In genomic region chr2:172512810-172513523, GRCh38 we compare ENCODE assay signal across 18 cellular contexts. TPM values are rescaled to one million over a fixed set of nuclear protein-coding genes. Genes with fewer than 3 reads are reported as not detected.
A peak's percentile ranks its signal among the peaks of the same experiment; 100 is the strongest.
DNase-seq lines count a peak whose midpoint lies in the region; ATAC-seq, FAIRE-seq and TF ChIP-seq lines count a peak whose summit lies in the region.
"Had no signal": no experiment of that assay in that cellular context is flagged by ENCODE, and none has a peak within 500 bp of the region (broad histone marks: within the 10 kb centered on the region; RNA-seq: fewer than 3 reads in every experiment).

No MANE protein-coding gene starts in this region.

- H3K9ac ChIP-seq in BLaER1 treated with 17β-estradiol and CSF1 and Interleukin-3, amounts not matched to agents 10 nM and 100 nM: peak overlapping the region in 2 of 11 experiments; percentile 35 to 60; a peak in 3 of 22 replicates

- H3K9me3 Mint-ChIP-seq in activated naive CD4-positive, alpha-beta T cell treated with anti-CD3 and anti-CD28 coated beads, Interleukin-2, amount 50 U/mL, for 24 hours: no peaks in the 10 kb centered on the region
- H3K9me3 Mint-ChIP-seq in naive B cell: peaks cover 0 to 14% (median 3%) of the 10 kb centered on the region in 7 donors

- H3K27me3 ChIP-seq in BLaER1 treated with 17β-estradiol and CSF1 and Interleukin-3, amounts not matched to agents 10 nM and 100 nM: no peaks in the 10 kb centered on the region
- H3K27me3 ChIP-seq in HL-60 (ENCODE audit: insufficient read depth, poor library complexity, severe bottlenecking) (no peaks in the 10 kb centered on the region), psoas muscle (ENCODE audit: insufficient read depth in 3 of 3, low read length in 2 of 3) (no peaks in the 10 kb centered on the region)

- H3K36me3 Mint-ChIP-seq in activated naive CD4-positive, alpha-beta T cell treated with anti-CD3 and anti-CD28 coated beads, Interleukin-2, amount 50 U/mL, for 24 hours: peaks cover 20% of the 10 kb centered on the region
- H3K36me3 Mint-ChIP-seq in naive B cell: peaks cover 0 to 8% of the 10 kb centered on the region in 2 donors

- peaks cover 23 to 72% (median 63%) of the 10 kb centered on the region in 11 experiments for H3K9me3 ChIP-seq in BLaER1 treated with 17β-estradiol and CSF1 and Interleukin-3, amounts not matched to agents 10 nM and 100 nM (replicated peaks in 1 of 11)
- H3K9me3 ChIP-seq in psoas muscle: peaks cover 16% of the 10 kb centered on the region

- peaks cover 40 to 75% (median 52%) of the 10 kb centered on the region in 10 experiments for H3K4me1 ChIP-seq in BLaER1 treated with 17β-estradiol and CSF1 and Interleukin-3, amounts not matched to agents 10 nM and 100 nM
- no peaks in the 10 kb centered on the region for H3K4me1 ChIP-seq in psoas muscle
- H3K4me1 ChIP-seq: Caco-2 had no signal

- FAIRE-seq in frontal cortex (lab: Jason Lieb, UNC): no peak
- FAIRE-seq: GM12892 had no signal

- H3K27ac Mint-ChIP-seq in activated naive CD4-positive, alpha-beta T cell treated with anti-CD3 and anti-CD28 coated beads, Interleukin-2, amount 50 U/mL, for 24 hours: peak overlapping the region; percentile 59
- H3K27ac Mint-ChIP-seq in naive B cell: peak overlapping the region in 3 of 6 donors; percentile 32 to 88 (median 45)
- H3K27ac Mint-ChIP-seq: HFFc6 had no signal

- peak overlapping the region in 7 of 10 experiments; percentile 1 to 44 (median 16); a peak in 9 of 20 replicates for H3K4me3 ChIP-seq in BLaER1 treated with 17β-estradiol and CSF1 and Interleukin-3, amounts not matched to agents 10 nM and 100 nM
- no peak overlapping the region for H3K4me3 ChIP-seq in HL-60 (replicated peaks; ENCODE audit: insufficient read depth, low read length)
- H3K4me3 ChIP-seq in psoas muscle: no peak overlapping the region

- H3K36me3 ChIP-seq in BLaER1 treated with 17β-estradiol and CSF1 and Interleukin-3, amounts not matched to agents 10 nM and 100 nM: peaks cover 14 to 49% (median 26%) of the 10 kb centered on the region in 11 experiments
- H3K36me3 ChIP-seq in psoas muscle (ENCODE audit: insufficient read depth in 1 of 2, low read depth in 1 of 2): no peaks in the 10 kb centered on the region

- no peak overlapping the region for H3K4me3 Mint-ChIP-seq in activated naive CD4-positive, alpha-beta T cell treated with anti-CD3 and anti-CD28 coated beads, Interleukin-2, amount 50 U/mL, for 24 hours
- peak overlapping the region in 7 of 8 donors; percentile 2 to 84 (median 23) for H3K4me3 Mint-ChIP-seq in naive B cell
- H3K4me3 Mint-ChIP-seq: CD8-positive, alpha-beta memory T cell; H9; HFFc6 had no signal

- ATAC-seq in naive B cell (ENCODE audit: low read depth in 2 of 2) (no peak), psoas muscle (no peak)

- TF ChIP-seq CTCF in HL-60 (IDR thresholded peaks at IDR 0.05; ENCODE audit: insufficient read depth, low read length) (no peak), psoas muscle (IDR thresholded peaks at IDR 0.05) (no peak)

- peaks cover 42% of the 10 kb centered on the region for H3K4me1 Mint-ChIP-seq in activated naive CD4-positive, alpha-beta T cell treated with anti-CD3 and anti-CD28 coated beads, Interleukin-2, amount 50 U/mL, for 24 hours
- H3K4me1 Mint-ChIP-seq in naive B cell: peaks cover 52 to 83% (median 75%) of the 10 kb centered on the region in 3 donors

- no peak for DNase-seq in activated naive CD4-positive, alpha-beta T cell (lab: John Stamatoyannopoulos, UW)
- peak in 1 of 2 experiments; percentile 5 for DNase-seq in HL-60 (ENCODE audit: low read depth in 1 of 2, low spot score in 1 of 2)
- no peak for DNase-seq in naive B cell
- DNase-seq in frontal cortex (ENCODE audit: low spot score in 2 of 2): no peak
- DNase-seq in NCI-H510A (lab: John Stamatoyannopoulos, UW): no peak
- no peak for DNase-seq in psoas muscle
- DNase-seq: CD8-positive, alpha-beta memory T cell; DND-41; GOT3; H9; HFFc6; IMR-90 had no signal

- no peaks in the 10 kb centered on the region for H4K20me1 ChIP-seq in BLaER1 treated with 17β-estradiol and CSF1 and Interleukin-3, amounts not matched to agents 10 nM and 100 nM

- intact Hi-C loops in psoas muscle (cut with DNase I): no loop called here

- peak overlapping the region in 7 of 11 experiments; percentile 43 to 77 (median 74); a peak in 13 of 22 replicates for H3K27ac ChIP-seq in BLaER1 treated with 17β-estradiol and CSF1 and Interleukin-3, amounts not matched to agents 10 nM and 100 nM
- H3K27ac ChIP-seq in HL-60 (replicated peaks): peak overlapping the region; percentile 83
- H3K27ac ChIP-seq in psoas muscle: no peak overlapping the region
- H3K27ac ChIP-seq: 22Rv1, C4-2B had no signal

- no peaks in the 10 kb centered on the region for H3K27me3 Mint-ChIP-seq in activated naive CD4-positive, alpha-beta T cell treated with anti-CD3 and anti-CD28 coated beads, Interleukin-2, amount 50 U/mL, for 24 hours
- no peaks in the 10 kb centered on the region for H3K27me3 Mint-ChIP-seq in naive B cell
- H3K27me3 Mint-ChIP-seq: CD8-positive, alpha-beta memory T cell had no signal

- peak overlapping the region in 7 of 11 experiments; percentile 59 to 77 (median 70); a peak in 14 of 22 replicates for H3K4me2 ChIP-seq in BLaER1 treated with 17β-estradiol and CSF1 and Interleukin-3, amounts not matched to agents 10 nM and 100 nM

- 87 to 92% (median 87%) methylated on average over 5 of the region's 5 CpGs for WGBS in psoas muscle, 3 donors

RNA-seq across cellular contexts. Expression of gene PDK1, which starts 42.9 kb away (rescaled TPM):
- polyA plus RNA-seq in naive B cell (ENCODE audit: low read depth in 6 of 6) (10 to 100 TPM; 24.2 to 41.4 (median 32.4) TPM), psoas muscle (1 to 10 TPM; 3.3 to 4.0 (median 4.0) TPM)
- total RNA-seq in frontal cortex (10.6 TPM), psoas muscle (10 to 100 TPM in 3 of 4 donors, 1 to 10 TPM in 1; 9.8 to 20.4 (median 11.0) TPM)

Comparison
In these comparisons a context has a peak if more than half of its experiments do, and no peak if none do; other contexts are left out.
1. H3K4me3 ChIP-seq: peak in BLaER1 treated with 17β-estradiol and CSF1 and Interleukin-3, amounts not matched to agents 10 nM and 100 nM (7 of 10); none in HL-60 (single experiment) and psoas muscle (single experiment).